28 cellular contexts compared by ENCODE assay signal in the genomic region with DNA sequence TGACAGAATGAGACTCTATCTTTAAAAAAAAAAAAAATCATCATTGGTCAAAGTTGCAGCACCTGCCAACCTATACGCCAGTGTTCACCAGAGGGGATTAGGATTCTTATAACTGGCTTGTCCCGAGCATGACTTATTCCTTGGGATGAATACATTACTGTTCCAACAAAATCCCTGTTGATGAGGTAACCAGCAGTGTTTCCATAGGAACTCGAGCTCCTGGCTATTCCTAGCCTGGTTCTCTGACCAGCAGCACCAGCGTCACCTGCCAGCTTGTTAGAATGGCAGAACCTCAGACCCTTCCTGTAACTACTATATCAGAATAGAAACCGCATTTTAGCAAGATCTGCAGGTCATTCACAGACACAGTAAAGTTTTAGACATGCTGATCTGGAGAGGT.
A peak's percentile ranks its signal among the peaks of the same experiment; 100 is the strongest.
DNase-seq lines count a peak whose midpoint lies in the region; ATAC-seq and TF ChIP-seq lines count a peak whose summit lies in the region.
"Had no signal": no experiment of that assay in that cellular context is flagged by ENCODE, and none has a peak within 500 bp of the region (broad histone marks: within the 10 kb centered on the region; RNA-seq: fewer than 3 reads in every experiment).

No MANE protein-coding gene starts in this region.

- no peak overlapping the region for H4K5ac ChIP-seq in H9 (ENCODE audit: insufficient read length, low read depth, low read length)

- no peaks in the 10 kb centered on the region for H3K9me3 ChIP-seq in H9 (ENCODE audit: control insufficient read depth, low read depth, low read length)
- H3K9me3 ChIP-seq in right cardiac atrium (ENCODE audit: control insufficient read depth, low read length) = no peaks in the 10 kb centered on the region
- no peaks in the 10 kb centered on the region for H3K9me3 ChIP-seq in sigmoid colon
- H3K9me3 ChIP-seq: colonic mucosa, HAP-1, Peyer's patch, SJSA1 had no signal

- no peak overlapping the region for H2AFZ ChIP-seq in H9 (ENCODE audit: low read length)

- H3K4me1 ChIP-seq in H9 (ENCODE audit: insufficient read depth, low read length) (peaks cover 17% of the 10 kb centered on the region), right cardiac atrium (ENCODE audit: control insufficient read depth, insufficient read depth, low read length) (peaks cover 20% of the 10 kb centered on the region), sigmoid colon (peaks cover 0 to 60% (median 52%) of the 10 kb centered on the region in 4 donors)
- H3K4me1 ChIP-seq: colonic mucosa, HAP-1, SJSA1 had no signal

- no peaks in the 10 kb centered on the region for H3K27me3 Mint-ChIP-seq in H9 (ENCODE audit: low read depth)

- H2BK15ac ChIP-seq in H9 (ENCODE audit: low read depth, low read length) = no peak overlapping the region

- no peak for TF ChIP-seq CTCF in H9 (conservative IDR thresholded peaks at IDR 0.05)
- no peak for TF ChIP-seq CTCF in sigmoid colon (IDR thresholded peaks at IDR 0.05)

- no peak overlapping the region for H3K9ac ChIP-seq in H9 (ENCODE audit: extremely low read depth, insufficient read length, low read length)

- H3K79me1 ChIP-seq in H9 (ENCODE audit: insufficient read depth, low read depth, low read length, poor library complexity, severe bottlenecking) = no peaks in the 10 kb centered on the region

- H3K56ac ChIP-seq in H9 (ENCODE audit: insufficient read length, low read depth, low read length) = no peak overlapping the region

- TF ChIP-seq EP300 in sigmoid colon (IDR thresholded peaks at IDR 0.05) = no peak

- H3K23me2 ChIP-seq in H9 (ENCODE audit: insufficient read length, low read depth, low read length, poor library complexity, severe bottlenecking) = no peaks in the 10 kb centered on the region

- H3K36me3 Mint-ChIP-seq in H9 (ENCODE audit: insufficient read depth in 1 of 3, low read depth in 3 of 3) = no peaks in the 10 kb centered on the region
- H3K36me3 Mint-ChIP-seq: activated naive CD4-positive, alpha-beta T cell treated with anti-CD3 and anti-CD28 coated beads, Interleukin-2, amount 50 U/mL, for 24 hours; stimulated activated effector memory CD8-positive, alpha-beta T cell treated with anti-CD3 and anti-CD28 coated beads, Interleukin-12 subunit alpha, Interleukin-12 subunit beta, amount 100 ng/mL, for 72 hours had no signal

- H3K9me3 Mint-ChIP-seq in H9 = no peaks in the 10 kb centered on the region
- H3K9me3 Mint-ChIP-seq: activated naive CD4-positive, alpha-beta T cell treated with anti-CD3 and anti-CD28 coated beads, Interleukin-2, amount 50 U/mL, for 24 hours; nephron; stimulated activated effector memory CD8-positive, alpha-beta T cell treated with anti-CD3 and anti-CD28 coated beads, Interleukin-12 subunit alpha, Interleukin-12 subunit beta, amount 100 ng/mL, for 72 hours had no signal

- no peak for DNase-seq in H9
- DNase-seq in RPMI7951 (ENCODE audit: low read depth) = peak; percentile 15
- no peak for DNase-seq in right cardiac atrium
- no peak for DNase-seq in sigmoid colon
- no peak for DNase-seq in SHP77 (lab: John Stamatoyannopoulos, UW)
- DNase-seq: activated CD4-positive, alpha-beta T cell treated with anti-CD3 and anti-CD28 coated beads for 48 hours; amniotic stem cell; colonic mucosa; effector memory CD4-positive, alpha-beta T cell; erythroblast; foreskin keratinocyte; Kasumi-1; kidney glomerular epithelial cell; mammary epithelial cell; NCI-H1436; NCI-H2107; NCI-H446; NCI-H748 treated with DMSO at 0.1 percent for 48 hours; Peyer's patch; T1000 had no signal

- no peaks in the 10 kb centered on the region for H4K20me1 ChIP-seq in H9 (ENCODE audit: control insufficient read depth, insufficient read depth, insufficient read length)

- no peak overlapping the region for H2BK20ac ChIP-seq in H9 (ENCODE audit: low read depth, low read length, poor library complexity, severe bottlenecking)

- ATAC-seq in right cardiac atrium (no peak), GM18870 (IDR thresholded peaks at IDR 0.05; ENCODE audit: unreplicated experiment) (no peak), HG03342 (IDR thresholded peaks at IDR 0.05; ENCODE audit: unreplicated experiment) (no peak)
- ATAC-seq: foreskin keratinocyte; sciatic nerve; stimulated activated effector memory CD8-positive, alpha-beta T cell treated with anti-CD3 and anti-CD28 coated beads, Interleukin-12 subunit alpha, Interleukin-12 subunit beta, amount 100 ng/mL, for 72 hours had no signal

- intact Hi-C loops in right cardiac atrium (cut with DNase I) = no loop called here
- intact Hi-C loops in sigmoid colon (cut with DNase I) = loop anchor here (5.0 to 10.0 kb wide), 2 partner anchors 63 to 281 kb away; no protein-coding TSS in a partner anchor

- H3K18ac ChIP-seq in H9 (ENCODE audit: insufficient read length, low read depth, low read length) = no peak overlapping the region

- no peak overlapping the region for H3K4me2 ChIP-seq in H9 (ENCODE audit: insufficient read depth, insufficient read length, low read length)

- H3K4me3 ChIP-seq in right cardiac atrium (ENCODE audit: low read length) (no peak overlapping the region), sigmoid colon (no peak overlapping the region)
- H3K4me3 ChIP-seq: colonic mucosa, HAP-1, Peyer's patch, SJSA1 had no signal

- H2BK120ac ChIP-seq in H9 (ENCODE audit: low read depth, low read length, poor library complexity, severe bottlenecking) = no peak overlapping the region

- H3K36me3 ChIP-seq in sigmoid colon = no peaks in the 10 kb centered on the region
- H3K36me3 ChIP-seq: colonic mucosa, HAP-1, Peyer's patch, SJSA1 had no signal

- peaks cover 49 to 54% of the 10 kb centered on the region in 2 experiments for H3K4me1 Mint-ChIP-seq in H9
- H3K4me1 Mint-ChIP-seq: activated naive CD4-positive, alpha-beta T cell treated with anti-CD3 and anti-CD28 coated beads, Interleukin-2, amount 50 U/mL, for 24 hours; stimulated activated effector memory CD8-positive, alpha-beta T cell treated with anti-CD3 and anti-CD28 coated beads, Interleukin-12 subunit alpha, Interleukin-12 subunit beta, amount 100 ng/mL, for 72 hours had no signal

- H3K23ac ChIP-seq in H9 (ENCODE audit: insufficient read length, low read depth, low read length) = no peak overlapping the region

- H3T11ph ChIP-seq in H9 (ENCODE audit: low read length) = no peak overlapping the region

- H2BK12ac ChIP-seq in H9 (ENCODE audit: insufficient read length, low read depth, low read length) = no peak overlapping the region

- H3K14ac ChIP-seq in H9 (ENCODE audit: insufficient read depth, low read length) = no peak overlapping the region

- no peak overlapping the region for H2BK5ac ChIP-seq in H9 (ENCODE audit: insufficient read length, low read length)

- H2AK5ac ChIP-seq in H9 (ENCODE audit: insufficient read length, low read length) = no peak overlapping the region

- H4K91ac ChIP-seq in H9 (ENCODE audit: insufficient read length, low read depth, low read length) = no peak overlapping the region

- TF ChIP-seq POLR2A in sigmoid colon (IDR thresholded peaks at IDR 0.05) = no peak

- H3K27me3 ChIP-seq in H9 (ENCODE audit: insufficient read depth, low read length) = no peaks in the 10 kb centered on the region
- H3K27me3 ChIP-seq in right cardiac atrium (ENCODE audit: control insufficient read depth, insufficient read depth) = no peaks in the 10 kb centered on the region
- H3K27me3 ChIP-seq in sigmoid colon = no peaks in the 10 kb centered on the region
- H3K27me3 ChIP-seq: colonic mucosa, foreskin keratinocyte, Peyer's patch, SJSA1 had no signal

- no peak overlapping the region for H3K4ac ChIP-seq in H9 (ENCODE audit: low read depth, low read length)

- H3K27ac Mint-ChIP-seq in H9 = peak overlapping the region in 2 of 3 experiments; percentile 52 to 91; a peak in 3 of 7 replicates
- H3K27ac Mint-ChIP-seq: activated naive CD4-positive, alpha-beta T cell treated with anti-CD3 and anti-CD28 coated beads, Interleukin-2, amount 50 U/mL, for 24 hours; stimulated activated effector memory CD8-positive, alpha-beta T cell treated with anti-CD3 and anti-CD28 coated beads, Interleukin-12 subunit alpha, Interleukin-12 subunit beta, amount 100 ng/mL, for 72 hours had no signal

- no CpG with 5 or more reads among the region's 5 CpGs for WGBS in H9 (ENCODE audit: extremely low coverage, insufficient read length, low lambda C conversion rate)
- 72% methylated on average over 5 of the region's 5 CpGs for WGBS in right cardiac atrium
- WGBS in sigmoid colon, 2 donors = 90 to 95% methylated on average over 5 of the region's 5 CpGs

- H4K8ac ChIP-seq in H9 (replicated peaks; ENCODE audit: insufficient read length, low read depth, low read length) = no peak overlapping the region

- peaks cover 6% of the 10 kb centered on the region; the same call in 1 of the 2 replicates for H3K79me2 ChIP-seq in H9 (ENCODE audit: insufficient read depth, low read length)

- no peak overlapping the region for H3K4me3 Mint-ChIP-seq in H9
- H3K4me3 Mint-ChIP-seq: activated naive CD4-positive, alpha-beta T cell treated with anti-CD3 and anti-CD28 coated beads, Interleukin-2, amount 50 U/mL, for 24 hours; nephron; stimulated activated effector memory CD8-positive, alpha-beta T cell treated with anti-CD3 and anti-CD28 coated beads, Interleukin-12 subunit alpha, Interleukin-12 subunit beta, amount 100 ng/mL, for 72 hours had no signal

- no peak overlapping the region for H3K27ac ChIP-seq in H9 (ENCODE audit: insufficient read length, low read depth, low read length)
- peak overlapping the region; percentile 3 for H3K27ac ChIP-seq in right cardiac atrium (ENCODE audit: low read length)
- H3K27ac ChIP-seq in sigmoid colon = peak overlapping the region in 3 of 4 donors; percentile 69 to 78 (median 72)
- H3K27ac ChIP-seq: colonic mucosa, foreskin keratinocyte, SJSA1 had no signal
